Comparison of ENCODE assay signal across 12 cellular contexts in genomic region chr5:33994845-33995244, GRCh38. TPM values are rescaled to one million over a fixed set of nuclear protein-coding genes. Genes with fewer than 3 reads are reported as not detected.
DNase-seq lines count a peak whose midpoint lies in the region; ATAC-seq and TF ChIP-seq lines count a peak whose summit lies in the region.
"Had no signal": no experiment of that assay in that cellular context is flagged by ENCODE, and none has a peak within 500 bp of the region (broad histone marks: within the 10 kb centered on the region; RNA-seq: fewer than 3 reads in every experiment).

No MANE protein-coding gene starts in this region.

- no peak overlapping the region for H3K27ac ChIP-seq in PC-3 (ENCODE audit: low read length)
- H3K27ac ChIP-seq in SJCRH30 = no peak overlapping the region

- H3K9me2 ChIP-seq in PC-3 (replicated peaks; ENCODE audit: low read length) = no peaks in the 10 kb centered on the region

- no peaks in the 10 kb centered on the region for H3K9me3 ChIP-seq in PC-3 (ENCODE audit: low read length)
- H3K9me3 ChIP-seq in SJCRH30 (replicated peaks) = no peaks in the 10 kb centered on the region; the same call in 1 of the 2 replicates

- peaks cover 7% of the 10 kb centered on the region for H3K36me3 Mint-ChIP-seq in activated CD8-positive, alpha-beta memory T cell treated with anti-CD3 and anti-CD28 coated beads, Interleukin-2, amount 10 ng/mL, durations not matched to agents 7 days and 5 days

- H4K20me1 ChIP-seq in PC-3 (ENCODE audit: low read length) = no peaks in the 10 kb centered on the region

- intact Hi-C loops in PC-3 (cut with micrococcal nuclease) = no loop called here
- intact Hi-C loops in sciatic nerve (cut with DNase I) = no loop called here

- CTCF ChIA-PET in activated CD8-positive, alpha-beta memory T cell treated with anti-CD3 and anti-CD28 coated beads, Interleukin-2, amount 10 ng/mL, durations not matched to agents 7 days and 5 days (lab: Charles Lee) = interaction anchor here (4.3 kb wide), 1 partner anchor 12 kb away, joined by 28 read pairs; the partner anchor contains the start of gene AMACR
- CTCF ChIA-PET in PC-3 (lab: Charles Lee) = no interaction called here

- no peaks in the 10 kb centered on the region for H3F3A ChIP-seq in PC-3 (ENCODE audit: low read length, unreplicated experiment)

- no peaks in the 10 kb centered on the region for H3K27me3 Mint-ChIP-seq in activated CD8-positive, alpha-beta memory T cell treated with anti-CD3 and anti-CD28 coated beads, Interleukin-2, amount 10 ng/mL, durations not matched to agents 7 days and 5 days

- DNase-seq in activated CD8-positive, alpha-beta memory T cell treated with anti-CD3 and anti-CD28 coated beads, Interleukin-2, amount 10 ng/mL, durations not matched to agents 7 days and 5 days = peak; percentile 53
- DNase-seq in activated CD8-positive, alpha-beta memory T cell treated with anti-CD3 and anti-CD28 coated beads, Interleukin-2, amount 50 U/mL, for 4 hours = no peak
- DNase-seq in PC-3 (peak; percentile 36), dedifferentiated amniotic fluid mesenchymal stem cell (ENCODE audit: extremely low spot score) (peak; percentile 69), sciatic nerve (ENCODE audit: low spot score) (no peak), SJCRH30 (no peak), NCI-H2171 treated with DMSO at 0.1 percent for 48 hours (lab: John Stamatoyannopoulos, UW) (no peak), Ammon's horn (ENCODE audit: low spot score) (no peak)
- DNase-seq: ACHN; aorta; stimulated activated naive CD4-positive, alpha-beta T cell had no signal

- H3K27ac Mint-ChIP-seq in activated CD8-positive, alpha-beta memory T cell treated with anti-CD3 and anti-CD28 coated beads, Interleukin-2, amount 10 ng/mL, durations not matched to agents 7 days and 5 days = peak overlapping the region; percentile 55

- no TSS peak for BruUV-seq in PC-3 (replicated peaks; lab: Mats Ljungman, UMichigan)

- no peak overlapping the region for H3K9ac ChIP-seq in PC-3 (ENCODE audit: low read length)

- H3K36me3 ChIP-seq in PC-3 (ENCODE audit: low read depth, low read length) = no peaks in the 10 kb centered on the region
- 0 out of 2 replicates have a peak, but pooled peaks cover 2% of the 10 kb centered on the region for H3K36me3 ChIP-seq in SJCRH30

- no peaks in the 10 kb centered on the region for H3K9me3 Mint-ChIP-seq in activated CD8-positive, alpha-beta memory T cell treated with anti-CD3 and anti-CD28 coated beads, Interleukin-2, amount 10 ng/mL, durations not matched to agents 7 days and 5 days (ENCODE audit: low read depth)

- H3K4me1 Mint-ChIP-seq in activated CD8-positive, alpha-beta memory T cell treated with anti-CD3 and anti-CD28 coated beads, Interleukin-2, amount 10 ng/mL, durations not matched to agents 7 days and 5 days = peaks cover 29% of the 10 kb centered on the region

- H3K27me3 ChIP-seq in PC-3 (ENCODE audit: low read length) (no peaks in the 10 kb centered on the region), SJCRH30 (no peaks in the 10 kb centered on the region)

- H3K4me2 ChIP-seq in PC-3 (ENCODE audit: low read length) = no peak overlapping the region

- H3K4me3 Mint-ChIP-seq in activated CD8-positive, alpha-beta memory T cell treated with anti-CD3 and anti-CD28 coated beads, Interleukin-2, amount 10 ng/mL, durations not matched to agents 7 days and 5 days = no peak overlapping the region

- H3K79me2 ChIP-seq in PC-3 (ENCODE audit: low read length) = no peaks in the 10 kb centered on the region

- TF ChIP-seq CTCF in PC-3 (conservative IDR thresholded peaks at IDR 0.05; ENCODE audit: low read depth, low read length) = peak; percentile 31

- POLR2A ChIA-PET in PC-3 (lab: Charles Lee; ENCODE audit: unreplicated experiment) = no interaction called here

- H3K4me3 ChIP-seq in PC-3 (ENCODE audit: low read length) (no peak overlapping the region), SJCRH30 (no peak overlapping the region)

- peak; percentile 83 for ATAC-seq in activated CD8-positive, alpha-beta memory T cell treated with anti-CD3 and anti-CD28 coated beads, Interleukin-2, amount 10 ng/mL, durations not matched to agents 7 days and 5 days
- ATAC-seq in PC-3 (peak; percentile 81), sciatic nerve (peak; percentile 47)

- H3K4me1 ChIP-seq in PC-3 (ENCODE audit: insufficient read depth, low read length) = peaks cover 5% of the 10 kb centered on the region
- H3K4me1 ChIP-seq in SJCRH30 = no peaks in the 10 kb centered on the region

- H2AFZ ChIP-seq in PC-3 (ENCODE audit: low read length) = no peak overlapping the region

RNA-seq across cellular contexts. Expression of gene SLC45A2, which starts 10.4 kb away (rescaled TPM):
- total RNA-seq in activated CD8-positive, alpha-beta memory T cell treated with anti-CD3 and anti-CD28 coated beads, Interleukin-2, amount 10 ng/mL, durations not matched to agents 7 days and 5 days = under 1 TPM in 1 of 2 experiments, not detected in 1; 0.21 TPM
- total RNA-seq in PC-3 (2014; rRNA removed) = not detected in 2 replicates
- not detected for total RNA-seq in sciatic nerve
- total RNA-seq in SJCRH30 (2014; rRNA removed; shearing (Covaris generic)) = not detected in 2 replicates
- total RNA-seq: glomerular endothelial cell had no signal

RNA-seq across cellular contexts. Expression of gene AMACR, which starts 13.0 kb away (rescaled TPM):
- total RNA-seq in activated CD8-positive, alpha-beta memory T cell treated with anti-CD3 and anti-CD28 coated beads, Interleukin-2, amount 10 ng/mL, durations not matched to agents 7 days and 5 days = 1 to 10 TPM; 6.6 to 9.5 TPM
- total RNA-seq in PC-3 (2014; rRNA removed) (12.3 and 12.7 TPM in 2 replicates), sciatic nerve (7.6 TPM)
- total RNA-seq in SJCRH30 (2014; rRNA removed; shearing (Covaris generic)) = 7.4 and 9.5 TPM in 2 replicates

RNA-seq across cellular contexts. Expression of gene C1QTNF3, which starts 48.2 kb away (rescaled TPM):
- total RNA-seq in activated CD8-positive, alpha-beta memory T cell treated with anti-CD3 and anti-CD28 coated beads, Interleukin-2, amount 10 ng/mL, durations not matched to agents 7 days and 5 days = 1 to 10 TPM; 2.7 to 3.8 TPM
- total RNA-seq in PC-3 (2014; rRNA removed) (0.92 and 1.1 TPM in 2 replicates), sciatic nerve (11.7 TPM)
- total RNA-seq in SJCRH30 (2014; rRNA removed; shearing (Covaris generic)) = 16.1 and 16.9 TPM in 2 replicates

RNA-seq across cellular contexts. Expression of gene RXFP3, which starts 58.7 kb away (rescaled TPM):
- total RNA-seq in activated CD8-positive, alpha-beta memory T cell treated with anti-CD3 and anti-CD28 coated beads, Interleukin-2, amount 10 ng/mL, durations not matched to agents 7 days and 5 days = not detected
- total RNA-seq in PC-3 (2014; rRNA removed) = not detected in 2 replicates
- not detected for total RNA-seq in sciatic nerve
- total RNA-seq in SJCRH30 (2014; rRNA removed; shearing (Covaris generic)) = not detected in 2 replicates
- total RNA-seq: aorta, glomerular endothelial cell had no signal

Comparison
In these comparisons a context has a peak if more than half of its experiments do, and no peak if none do; other contexts are left out.
1. DNase-seq: peak in activated CD8-positive, alpha-beta memory T cell treated with anti-CD3 and anti-CD28 coated beads, Interleukin-2, amount 10 ng/mL, durations not matched to agents 7 days and 5 days (single experiment), PC-3 (single experiment) and dedifferentiated amniotic fluid mesenchymal stem cell (single experiment); none in activated CD8-positive, alpha-beta memory T cell treated with anti-CD3 and anti-CD28 coated beads, Interleukin-2, amount 50 U/mL, for 4 hours (single experiment), sciatic nerve (single experiment), SJCRH30 (0 of 2), NCI-H2171 treated with DMSO at 0.1 percent for 48 hours (single experiment) and Ammon's horn (single experiment).
2. Peak in every context shown above with its lines, with median percentiles within 50 percentile points of each other: ATAC-seq.